Comparison of ENCODE assay signal across 10 cellular contexts in the genomic region with DNA sequence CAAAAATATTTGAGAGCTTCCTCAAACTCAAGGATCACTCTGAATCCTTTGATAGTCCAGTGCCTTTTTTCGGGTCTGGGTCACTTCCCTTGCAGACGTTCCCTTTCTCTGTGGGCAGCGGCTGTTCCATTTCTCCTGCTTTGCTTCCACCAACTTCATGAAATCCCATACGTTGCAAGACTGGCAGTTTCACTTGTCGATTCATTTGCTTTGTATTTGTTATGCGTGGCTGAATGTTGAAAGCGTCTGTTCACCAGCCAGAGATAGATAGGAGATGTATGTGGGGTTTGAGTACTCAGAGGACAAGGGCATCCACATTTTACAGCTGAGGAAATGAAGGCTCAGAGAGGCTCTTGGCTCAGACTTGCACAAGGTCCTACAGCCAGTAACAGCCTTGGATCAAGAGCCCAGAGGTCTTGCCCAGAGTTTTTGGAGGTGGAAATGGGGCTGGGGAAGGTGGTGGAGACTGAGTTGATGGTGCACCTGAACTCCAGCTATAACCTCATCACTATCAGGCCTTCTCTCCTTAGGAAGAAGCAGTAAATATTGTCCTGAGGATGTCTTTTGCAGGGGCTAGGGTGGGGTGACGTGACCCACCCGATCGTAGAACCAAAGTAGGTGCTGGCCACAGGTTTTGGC. TPM values are rescaled to one million over a fixed set of nuclear protein-coding genes. Genes with fewer than 3 reads are reported as not detected.
A peak's percentile ranks its signal among the peaks of the same experiment; 100 is the strongest.
DNase-seq lines count a peak whose midpoint lies in the region; ATAC-seq, FAIRE-seq and TF ChIP-seq lines count a peak whose summit lies in the region.
"Had no signal": no experiment of that assay in that cellular context is flagged by ENCODE, and none has a peak within 500 bp of the region (broad histone marks: within the 10 kb centered on the region; RNA-seq: fewer than 3 reads in every experiment).

No MANE protein-coding gene starts in this region.

- CTCF ChIA-PET in K562 (lab: Yijun Ruan, JAX; ENCODE audit: low intra/inter-chr PET ratio) = no interaction called here

- H3K4me3 ChIP-seq in NB4 (ENCODE audit: low read depth, low read length) (no peak overlapping the region), K562 (no peak overlapping the region)

- in situ Hi-C loops in K562 (cut with MboI) = no loop called here

- H3K4me2 ChIP-seq in K562 (ENCODE audit: insufficient read depth, low read length) = no peak overlapping the region

- TSS peak; percentile 51 for BruUV-seq in K562 (replicated peaks; lab: Mats Ljungman, UMichigan)

- H3K27ac ChIP-seq in K562 (ENCODE audit: extremely low read depth, low read depth, low read length) = no peak overlapping the region

- intact Hi-C loops in K562 (cut with micrococcal nuclease) = no loop called here

- H3K9me3 ChIP-seq in K562 (replicated peaks; ENCODE audit: control insufficient read depth, insufficient read depth, low read depth, low read length) = no peaks in the 10 kb centered on the region

- WGBS in K562 (ENCODE audit: insufficient coverage, low coverage, missing lambda C conversion rate) = 34% methylated on average over 10 of the region's 10 CpGs

- FAIRE-seq in GM12891 (lab: Jason Lieb, UNC) (no peak), K562 (lab: Jason Lieb, UNC) (peak; percentile 79)
- FAIRE-seq: RCC 7860 had no signal

- TF ChIP-seq CTCF in NB4 (IDR thresholded peaks at IDR 0.05; ENCODE audit: low read depth, low read length) = no peak
- TF ChIP-seq CTCF in K562 (IDR thresholded peaks at IDR 0.05 in 2 of 3, conservative IDR thresholded peaks at IDR 0.05 in 1 of 3; ENCODE audit: insufficient read depth in 2 of 3, low read depth in 1 of 3, low read length in 3 of 3) = no peak

- no peak for TF ChIP-seq EP300 in K562 (IDR thresholded peaks at IDR 0.05; ENCODE audit: low read length)

- H4K20me1 ChIP-seq in K562 (replicated peaks; ENCODE audit: control insufficient read depth, insufficient read depth, low read length) = no peaks in the 10 kb centered on the region

- no peaks in the 10 kb centered on the region for H3K27me3 ChIP-seq in K562 (ENCODE audit: control insufficient read depth in 2 of 2, insufficient read depth in 2 of 2, low read length in 2 of 2)

- no peak for TF ChIP-seq RAD21 in K562 (CRISPR knock-in tag; conservative IDR thresholded peaks at IDR 0.05 in 1 of 2, IDR thresholded peaks at IDR 0.05 in 1 of 2)

- H2AFZ ChIP-seq in K562 (ENCODE audit: low read depth, low read length) = no peak overlapping the region; the same call in 1 of the 2 replicates

- H3K4me1 ChIP-seq in K562 (replicated peaks in 1 of 2; ENCODE audit: control insufficient read depth in 2 of 2, insufficient read depth in 2 of 2, low read length in 2 of 2) = peaks cover 21 to 49% of the 10 kb centered on the region in 2 experiments; a peak in 3 of 5 replicates

- TF ChIP-seq POLR2A in GM12891 (IDR thresholded peaks at IDR 0.05; ENCODE audit: low read depth, low read length) (no peak; the same call in 1 of the 2 replicates), NB4 (IDR thresholded peaks at IDR 0.05; ENCODE audit: extremely low read depth, insufficient read length) (no peak), K562 (conservative IDR thresholded peaks at IDR 0.05) (no peak)

- ATAC-seq in K562 = no peak
- ATAC-seq in HG02610 (IDR thresholded peaks at IDR 0.05; ENCODE audit: unreplicated experiment) = no peak

- DNase-seq in GM12891 (ENCODE audit: insufficient read length, low spot score) (no peak), NB4 (ENCODE audit: low read depth) (peak; percentile 47), K562 (ENCODE audit: extremely low read depth in 1 of 4, low spot score in 3 of 4) (peak in 1 of 4 experiments; percentile 4), retina (peak; percentile 34), NCI-H748 treated with DMSO at 0.1 percent for 48 hours (lab: John Stamatoyannopoulos, UW) (no peak), NCI-H128 (lab: John Stamatoyannopoulos, UW; ENCODE audit: unreplicated experiment) (no peak)

- H3K9me1 ChIP-seq in K562 (ENCODE audit: control insufficient read depth, insufficient read depth, low read length) = no peaks in the 10 kb centered on the region

- no peaks in the 10 kb centered on the region for H3K36me3 ChIP-seq in K562 (ENCODE audit: control insufficient read depth, insufficient read depth, low read length)

- no peak overlapping the region for H3K9ac ChIP-seq in K562 (ENCODE audit: insufficient read depth in 1 of 2, low read depth in 2 of 2, low read length in 2 of 2)

- no peaks in the 10 kb centered on the region for H3K79me2 ChIP-seq in K562 (ENCODE audit: control insufficient read depth, insufficient read depth, low read length)

- POLR2A ChIA-PET in K562 (lab: Yijun Ruan, JAX) = interaction anchor here (0.6 to 1.4 kb wide), 3 partner anchors 9 to 115 kb away, joined by 3 to 5 read pairs (median 4); no protein-coding TSS in a partner anchor

TF ChIP-seq in GM12891, 5 proteins besides CTCF, POLR2A, EP300 and RAD21:
- TF ChIP-seq POLR2AphosphoS5 (IDR thresholded peaks at IDR 0.05; ENCODE audit: low read depth, low read length) = no peak; the same call in 1 of the 2 replicates
- peak; percentile 20 for TF ChIP-seq PAX5 (IDR thresholded peaks at IDR 0.05; ENCODE audit: insufficient read depth, low read length, severe bottlenecking)
- TF ChIP-seq POU2F2 (IDR thresholded peaks at IDR 0.05; ENCODE audit: low read depth, low read length) = no peak

TF ChIP-seq in K562, 482 proteins besides CTCF, POLR2A, EP300 and RAD21 (continues in another document):
- no peak for TF ChIP-seq MTF1 (CRISPR knock-in tag; IDR thresholded peaks at IDR 0.05; ENCODE audit: borderline replicate concordance)
- TF ChIP-seq SMAD1 (IDR thresholded peaks at IDR 0.05; ENCODE audit: low read depth, low read length, partially characterized antibody) = no peak

RNA-seq across cellular contexts. Expression of gene CCDC102A, which starts 1.3 kb away (rescaled TPM):
- 7.6 TPM for polyA plus RNA-seq in GM12891 (2012; ENCODE audit: low read depth, missing spikeins)
- total RNA-seq in K562 (2011; cell fraction: chromatin; rRNA removed; ENCODE audit: low replicate concordance) = 0.26 and 1.1 TPM in 2 replicates
- total RNA-seq in K562 (2011; cell fraction: nucleolus; rRNA removed) = 0.92 and 1.3 TPM in 2 replicates
- total RNA-seq in K562 (2011; cell fraction: nucleoplasm; rRNA removed) = 0.51 and 0.84 TPM in 2 replicates
- total RNA-seq in K562 (2014; rRNA removed) (3.8 and 4.9 TPM in 2 replicates), K562 (2014; rRNA removed; fragmentation: Illumina TruSeq; extraction: Trizol) (0.16 and 0.58 TPM in 2 replicates), K562 (2015; rRNA removed; fragmentation: Illumina TruSeq; extraction: Trizol) (1.4 and 2.1 TPM in 2 replicates), K562 (2021) (2.7 and 3.0 TPM in 2 replicates)
- polyA plus RNA-seq in K562 (2011; rRNA removed) (2.2 and 2.4 TPM in 2 replicates), K562 (2014; fragmentation: Illumina TruSeq; extraction: Trizol) (0.85 and 1.4 TPM in 2 replicates), K562 (2014; fragmentation: Nextera tagmentation; extraction: Ambion mirVana) (under 1 TPM; 0.03 to 0.11 TPM), K562 (2014; rRNA removed) (2.0 and 4.9 TPM in 2 replicates)
- polyA plus RNA-seq in K562 (2011; cell fraction: cytosol; rRNA removed) = 2.6 and 6.6 TPM in 2 replicates
- 1.3 and 2.1 TPM in 2 replicates for polyA plus RNA-seq in K562 (2011; cell fraction: nucleus; rRNA removed)
- polyA plus RNA-seq in K562 (2012) = 2.3 and 2.8 TPM in 2 replicates
- polyA minus RNA-seq in K562 (2011; rRNA and poly(A)+ RNA removed) = 0.45 and 1.4 TPM in 2 replicates
- polyA minus RNA-seq in K562 (2011; cell fraction: cytosol; rRNA and poly(A)+ RNA removed) = 1.4 and 1.6 TPM in 2 replicates
- polyA minus RNA-seq in K562 (2011; cell fraction: nucleus; rRNA and poly(A)+ RNA removed) = 0.67 and 1.1 TPM in 2 replicates

RNA-seq across cellular contexts. Expression of gene ADGRG5, which starts 4.7 kb away (rescaled TPM):
- 58.0 TPM for polyA plus RNA-seq in GM12891 (2012; ENCODE audit: low read depth, missing spikeins)
- 0.14 TPM in 1 of 2 replicates, not detected in the other for total RNA-seq in K562 (2011; cell fraction: chromatin; rRNA removed; ENCODE audit: low replicate concordance)
- total RNA-seq in K562 (2011; cell fraction: nucleolus; rRNA removed) = 0.13 TPM in 1 of 2 replicates, not detected in the other
- total RNA-seq in K562 (2011; cell fraction: nucleoplasm; rRNA removed) = 0.07 TPM in 1 of 2 replicates, not detected in the other
- total RNA-seq in K562 (2014; rRNA removed) = 0.08 and 0.09 TPM in 2 replicates
- 0.07 TPM in 1 of 2 replicates, not detected in the other for total RNA-seq in K562 (2014; rRNA removed; fragmentation: Illumina TruSeq; extraction: Trizol)
- total RNA-seq in K562 (2015; rRNA removed; fragmentation: Illumina TruSeq; extraction: Trizol) = 0.14 and 0.30 TPM in 2 replicates
- 0.09 and 0.27 TPM in 2 replicates for total RNA-seq in K562 (2021)
- polyA plus RNA-seq in K562 (2011; rRNA removed) = 0.01 and 0.11 TPM in 2 replicates
- polyA plus RNA-seq in K562 (2011; cell fraction: cytosol; rRNA removed) = 0.03 and 0.07 TPM in 2 replicates
- 0.13 and 0.27 TPM in 2 replicates for polyA plus RNA-seq in K562 (2011; cell fraction: nucleus; rRNA removed)
- polyA plus RNA-seq in K562 (2012) = 0.55 and 0.62 TPM in 2 replicates
- polyA plus RNA-seq in K562 (2014; fragmentation: Illumina TruSeq; extraction: Trizol) = 0.08 and 0.10 TPM in 2 replicates
- under 1 TPM; 0.01 to 0.39 TPM for polyA plus RNA-seq in K562 (2014; fragmentation: Nextera tagmentation; extraction: Ambion mirVana)
- 0.04 and 0.15 TPM in 2 replicates for polyA plus RNA-seq in K562 (2014; rRNA removed)
- polyA minus RNA-seq in K562 (2011; rRNA and poly(A)+ RNA removed) = 0.06 TPM in 1 of 2 replicates, not detected in the other
- polyA minus RNA-seq in K562 (2011; cell fraction: cytosol; rRNA and poly(A)+ RNA removed) = not detected in 2 replicates
- polyA minus RNA-seq in K562 (2011; cell fraction: nucleus; rRNA and poly(A)+ RNA removed) = not detected in 2 replicates
- total RNA-seq: fibroblast of lung, myocyte had no signal
- polyA plus RNA-seq: fibroblast of lung had no signal

RNA-seq across cellular contexts. Expression of gene DOK4, which starts 51.4 kb away (rescaled TPM):
- 7.8 TPM for polyA plus RNA-seq in GM12891 (2012; ENCODE audit: low read depth, missing spikeins)
- total RNA-seq in K562 (2011; cell fraction: chromatin; rRNA removed; ENCODE audit: low replicate concordance) = 3.9 and 13.2 TPM in 2 replicates
- total RNA-seq in K562 (2011; cell fraction: nucleolus; rRNA removed) = 9.2 and 12.2 TPM in 2 replicates
- 6.3 and 7.6 TPM in 2 replicates for total RNA-seq in K562 (2011; cell fraction: nucleoplasm; rRNA removed)
- total RNA-seq in K562 (2014; rRNA removed) (14.4 and 18.9 TPM in 2 replicates), K562 (2014; rRNA removed; fragmentation: Illumina TruSeq; extraction: Trizol) (2.3 and 3.2 TPM in 2 replicates), K562 (2015; rRNA removed; fragmentation: Illumina TruSeq; extraction: Trizol) (8.3 and 9.3 TPM in 2 replicates), K562 (2021) (11.0 and 11.4 TPM in 2 replicates)
- polyA plus RNA-seq in K562 (2011; rRNA removed) (10.8 and 11.3 TPM in 2 replicates), K562 (2014; fragmentation: Illumina TruSeq; extraction: Trizol) (6.5 and 9.5 TPM in 2 replicates), K562 (2014; fragmentation: Nextera tagmentation; extraction: Ambion mirVana) (under 1 TPM; 0.10 TPM), K562 (2014; rRNA removed) (12.4 and 16.4 TPM in 2 replicates)
- 14.0 and 19.6 TPM in 2 replicates for polyA plus RNA-seq in K562 (2011; cell fraction: cytosol; rRNA removed)
- 23.7 and 31.1 TPM in 2 replicates for polyA plus RNA-seq in K562 (2011; cell fraction: nucleus; rRNA removed)
- 10.2 and 13.2 TPM in 2 replicates for polyA plus RNA-seq in K562 (2012)
- polyA minus RNA-seq in K562 (2011; rRNA and poly(A)+ RNA removed) = 3.6 and 5.5 TPM in 2 replicates
- polyA minus RNA-seq in K562 (2011; cell fraction: cytosol; rRNA and poly(A)+ RNA removed) = 5.9 and 6.1 TPM in 2 replicates
- polyA minus RNA-seq in K562 (2011; cell fraction: nucleus; rRNA and poly(A)+ RNA removed) = 5.2 and 5.3 TPM in 2 replicates

Comparison
In these comparisons a context has a peak if more than half of its experiments do, and no peak if none do; other contexts are left out.
1. DNase-seq: peak in NB4 (single experiment) and retina (single experiment); none in GM12891 (single experiment), NCI-H748 treated with DMSO at 0.1 percent for 48 hours (single experiment) and NCI-H128 (single experiment).